ENCODE assay signal across 1 cellular context in genomic region chr17:73191443-73192218, GRCh38.
TF ChIP-seq lines count a peak whose summit lies in the region.

No MANE protein-coding gene starts in this region.

TF ChIP-seq in HepG2, 621 proteins besides CTCF, POLR2A, EP300 and RAD21 (continued from another document and continues in another):
- no peak for TF ChIP-seq THAP7 (CRISPR knock-in tag; IDR thresholded peaks at IDR 0.05)
- TF ChIP-seq, protein P1, sequence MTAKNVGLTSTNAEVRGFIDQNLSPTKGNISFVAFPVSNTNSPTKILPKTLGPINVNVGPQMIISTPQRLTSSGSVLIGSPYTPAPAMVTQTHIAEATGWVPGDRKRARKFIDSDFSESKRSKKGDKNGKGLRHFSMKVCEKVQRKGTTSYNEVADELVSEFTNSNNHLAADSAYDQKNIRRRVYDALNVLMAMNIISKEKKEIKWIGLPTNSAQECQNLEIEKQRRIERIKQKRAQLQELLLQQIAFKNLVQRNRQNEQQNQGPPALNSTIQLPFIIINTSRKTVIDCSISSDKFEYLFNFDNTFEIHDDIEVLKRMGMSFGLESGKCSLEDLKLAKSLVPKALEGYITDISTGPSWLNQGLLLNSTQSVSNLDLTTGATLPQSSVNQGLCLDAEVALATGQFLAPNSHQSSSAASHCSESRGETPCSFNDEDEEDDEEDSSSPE (CRISPR knock-in tag; IDR thresholded peaks at IDR 0.05), result peak; percentile 94
- peak; percentile 33; the same call in 1 of the 2 replicates for TF ChIP-seq ARID5B (CRISPR knock-in tag; IDR thresholded peaks at IDR 0.05)
- TF ChIP-seq ZNF143 (CRISPR knock-in tag; IDR thresholded peaks at IDR 0.05), result 0 out of 2 replicates have a peak, but pooled peaks have one; percentile 15
- TF ChIP-seq FOXA3 (CRISPR knock-in tag; IDR thresholded peaks at IDR 0.05), result peak; percentile 37; the same call in 1 of the 2 replicates
- TF ChIP-seq GZF1 (CRISPR knock-in tag; IDR thresholded peaks at IDR 0.05), result no peak
- TF ChIP-seq ZNF335 (CRISPR knock-in tag; IDR thresholded peaks at IDR 0.05), result peak; percentile 70; the same call in 1 of the 2 replicates
- 0 out of 2 replicates have a peak, but pooled peaks have one; percentile 22 for TF ChIP-seq ZNF512 (CRISPR knock-in tag; IDR thresholded peaks at IDR 0.05)
- TF ChIP-seq ZNF776 (CRISPR knock-in tag; IDR thresholded peaks at IDR 0.05), result no peak
- TF ChIP-seq, protein P2, sequence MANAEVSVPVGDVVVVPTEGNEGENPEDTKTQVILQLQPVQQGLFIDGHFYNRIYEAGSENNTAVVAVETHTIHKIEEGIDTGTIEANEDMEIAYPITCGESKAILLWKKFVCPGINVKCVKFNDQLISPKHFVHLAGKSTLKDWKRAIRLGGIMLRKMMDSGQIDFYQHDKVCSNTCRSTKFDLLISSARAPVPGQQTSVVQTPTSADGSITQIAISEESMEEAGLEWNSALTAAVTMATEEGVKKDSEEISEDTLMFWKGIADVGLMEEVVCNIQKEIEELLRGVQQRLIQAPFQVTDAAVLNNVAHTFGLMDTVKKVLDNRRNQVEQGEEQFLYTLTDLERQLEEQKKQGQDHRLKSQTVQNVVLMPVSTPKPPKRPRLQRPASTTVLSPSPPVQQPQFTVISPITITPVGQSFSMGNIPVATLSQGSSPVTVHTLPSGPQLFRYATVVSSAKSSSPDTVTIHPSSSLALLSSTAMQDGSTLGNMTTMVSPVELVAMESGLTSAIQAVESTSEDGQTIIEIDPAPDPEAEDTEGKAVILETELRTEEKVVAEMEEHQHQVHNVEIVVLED (CRISPR knock-in tag; IDR thresholded peaks at IDR 0.05; ENCODE audit: borderline replicate concordance), result peak; percentile 17; the same call in 1 of the 2 replicates
- TF ChIP-seq ZBTB37 (CRISPR knock-in tag; IDR thresholded peaks at IDR 0.05), result no peak
- TF ChIP-seq, protein P3, sequence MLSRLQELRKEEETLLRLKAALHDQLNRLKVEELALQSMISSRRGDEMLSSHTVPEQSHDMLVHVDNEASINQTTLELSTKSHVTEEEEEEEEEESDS (CRISPR knock-in tag; IDR thresholded peaks at IDR 0.05; ENCODE audit: borderline replicate concordance), result no peak
- no peak; a peak in 2 of 4 replicates for TF ChIP-seq ATF4 (CRISPR knock-in tag; IDR thresholded peaks at IDR 0.05)
- TF ChIP-seq KAT8 (CRISPR knock-in tag; IDR thresholded peaks at IDR 0.05), result 0 out of 2 replicates have a peak, but pooled peaks have one; percentile 54
- TF ChIP-seq BORCS8-MEF2B (CRISPR knock-in tag; IDR thresholded peaks at IDR 0.05), result no peak; the same call in 1 of the 2 replicates
- peak; percentile 33; the same call in 1 of the 2 replicates for TF ChIP-seq THAP11 (CRISPR knock-in tag; IDR thresholded peaks at IDR 0.05)
- no peak for TF ChIP-seq CHCHD3 (CRISPR knock-in tag; IDR thresholded peaks at IDR 0.05)
- TF ChIP-seq ZNF350 (CRISPR knock-in tag; IDR thresholded peaks at IDR 0.05; ENCODE audit: borderline replicate concordance, low read depth), result no peak
- peak; percentile 33; the same call in 1 of the 2 replicates for TF ChIP-seq ZNF124 (CRISPR knock-in tag; IDR thresholded peaks at IDR 0.05)
- TF ChIP-seq TOPORS (CRISPR knock-in tag; IDR thresholded peaks at IDR 0.05), result no peak
- TF ChIP-seq NAIF1 (CRISPR knock-in tag; IDR thresholded peaks at IDR 0.05; ENCODE audit: borderline replicate concordance), result 0 out of 2 replicates have a peak, but pooled peaks have one; percentile 34
- no peak for TF ChIP-seq ONECUT2 (CRISPR knock-in tag; IDR thresholded peaks at IDR 0.05)
- TF ChIP-seq ZFX (CRISPR knock-in tag; IDR thresholded peaks at IDR 0.05; ENCODE audit: low read depth), result peak; percentile 81
- TF ChIP-seq, protein P4, sequence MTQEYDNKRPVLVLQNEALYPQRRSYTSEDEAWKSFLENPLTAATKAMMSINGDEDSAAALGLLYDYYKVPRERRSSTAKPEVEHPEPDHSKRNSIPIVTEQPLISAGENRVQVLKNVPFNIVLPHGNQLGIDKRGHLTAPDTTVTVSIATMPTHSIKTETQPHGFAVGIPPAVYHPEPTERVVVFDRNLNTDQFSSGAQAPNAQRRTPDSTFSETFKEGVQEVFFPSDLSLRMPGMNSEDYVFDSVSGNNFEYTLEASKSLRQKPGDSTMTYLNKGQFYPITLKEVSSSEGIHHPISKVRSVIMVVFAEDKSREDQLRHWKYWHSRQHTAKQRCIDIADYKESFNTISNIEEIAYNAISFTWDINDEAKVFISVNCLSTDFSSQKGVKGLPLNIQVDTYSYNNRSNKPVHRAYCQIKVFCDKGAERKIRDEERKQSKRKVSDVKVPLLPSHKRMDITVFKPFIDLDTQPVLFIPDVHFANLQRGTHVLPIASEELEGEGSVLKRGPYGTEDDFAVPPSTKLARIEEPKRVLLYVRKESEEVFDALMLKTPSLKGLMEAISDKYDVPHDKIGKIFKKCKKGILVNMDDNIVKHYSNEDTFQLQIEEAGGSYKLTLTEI (CRISPR knock-in tag; conservative IDR thresholded peaks at IDR 0.05), result no peak
- TF ChIP-seq IRF2 (CRISPR knock-in tag; IDR thresholded peaks at IDR 0.05), result peak; percentile 52; the same call in 1 of the 2 replicates
- TF ChIP-seq AKAP8 (CRISPR knock-in tag; IDR thresholded peaks at IDR 0.05), result no peak
- TF ChIP-seq ZNF430 (CRISPR knock-in tag; IDR thresholded peaks at IDR 0.05), result no peak
- TF ChIP-seq ZBTB7B (CRISPR knock-in tag; IDR thresholded peaks at IDR 0.05), result peak; percentile 12; the same call in 1 of the 2 replicates
- 0 out of 2 replicates have a peak, but pooled peaks have one; percentile 20 for TF ChIP-seq RCOR2 (CRISPR knock-in tag; IDR thresholded peaks at IDR 0.05)
- 0 out of 2 replicates have a peak, but pooled peaks have one; percentile 17 for TF ChIP-seq ISL2 (CRISPR knock-in tag; IDR thresholded peaks at IDR 0.05)
- no peak for TF ChIP-seq CEBPZ (IDR thresholded peaks at IDR 0.05; ENCODE audit: low read length)
- no peak for TF ChIP-seq ZNF644 (CRISPR knock-in tag; IDR thresholded peaks at IDR 0.05; ENCODE audit: low read depth)
- TF ChIP-seq, protein P5, sequence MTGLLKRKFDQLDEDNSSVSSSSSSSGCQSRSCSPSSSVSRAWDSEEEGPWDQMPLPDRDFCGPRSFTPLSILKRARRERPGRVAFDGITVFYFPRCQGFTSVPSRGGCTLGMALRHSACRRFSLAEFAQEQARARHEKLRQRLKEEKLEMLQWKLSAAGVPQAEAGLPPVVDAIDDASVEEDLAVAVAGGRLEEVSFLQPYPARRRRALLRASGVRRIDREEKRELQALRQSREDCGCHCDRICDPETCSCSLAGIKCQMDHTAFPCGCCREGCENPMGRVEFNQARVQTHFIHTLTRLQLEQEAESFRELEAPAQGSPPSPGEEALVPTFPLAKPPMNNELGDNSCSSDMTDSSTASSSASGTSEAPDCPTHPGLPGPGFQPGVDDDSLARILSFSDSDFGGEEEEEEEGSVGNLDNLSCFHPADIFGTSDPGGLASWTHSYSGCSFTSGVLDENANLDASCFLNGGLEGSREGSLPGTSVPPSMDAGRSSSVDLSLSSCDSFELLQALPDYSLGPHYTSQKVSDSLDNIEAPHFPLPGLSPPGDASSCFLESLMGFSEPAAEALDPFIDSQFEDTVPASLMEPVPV (CRISPR knock-in tag; IDR thresholded peaks at IDR 0.05), result peak; percentile 54; the same call in 1 of the 2 replicates
- TF ChIP-seq IKZF1 (IDR thresholded peaks at IDR 0.05), result no peak
- TF ChIP-seq ZBTB20 (CRISPR knock-in tag; IDR thresholded peaks at IDR 0.05; ENCODE audit: borderline replicate concordance, low read depth), result no peak
- TF ChIP-seq ATRX (CRISPR knock-in tag; IDR thresholded peaks at IDR 0.05; ENCODE audit: borderline replicate concordance), result no peak
- no peak for TF ChIP-seq ZNF782 (CRISPR knock-in tag; IDR thresholded peaks at IDR 0.05; ENCODE audit: borderline replicate concordance)
- TF ChIP-seq XRCC5 (optimal IDR thresholded peaks at IDR 0.05; ENCODE audit: low read length), result peak; percentile 59
- TF ChIP-seq ISX (CRISPR knock-in tag; conservative IDR thresholded peaks at IDR 0.05), result no peak
- no peak for TF ChIP-seq ZNF12 (CRISPR knock-in tag; IDR thresholded peaks at IDR 0.05)
- TF ChIP-seq MYNN (CRISPR knock-in tag; IDR thresholded peaks at IDR 0.05; ENCODE audit: low read depth), result 0 out of 2 replicates have a peak, but pooled peaks have one; percentile 22
